In the genomic region with DNA sequence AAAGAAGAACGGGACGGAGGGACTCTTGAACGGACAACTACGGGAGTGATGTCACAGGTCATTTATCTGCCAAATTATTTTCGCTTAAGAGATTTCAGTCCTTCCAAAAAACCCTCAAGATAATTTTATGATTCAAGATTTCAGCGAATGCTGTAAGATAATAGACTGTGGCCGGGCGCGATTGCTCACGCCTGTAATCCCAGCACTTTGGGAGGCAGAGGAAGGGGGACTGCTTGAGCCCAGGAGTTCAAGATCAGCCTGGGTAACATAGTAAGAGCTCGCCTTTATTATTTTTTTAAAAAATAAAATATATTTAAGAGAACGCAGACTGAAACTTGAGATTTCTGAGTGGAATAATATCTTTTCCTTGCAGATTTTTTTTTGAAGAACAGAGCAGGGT, we compare ENCODE assay signal across 7 cellular contexts. TPM values are rescaled to one million over a fixed set of nuclear protein-coding genes. Genes with fewer than 3 reads are reported as not detected.
DNase-seq lines count a peak whose midpoint lies in the region; ATAC-seq and TF ChIP-seq lines count a peak whose summit lies in the region.

No MANE protein-coding gene starts in this region.

- TF ChIP-seq CTCF in gastroesophageal sphincter (IDR thresholded peaks at IDR 0.05): no peak

- peak overlapping the region; percentile 89 for H3K4me3 Mint-ChIP-seq in T-helper 17 cell

- H3K36me3 Mint-ChIP-seq in T-helper 17 cell (ENCODE audit: low read depth): peaks cover 3% of the 10 kb centered on the region

- H3K36me3 ChIP-seq in gastroesophageal sphincter: no peaks in the 10 kb centered on the region

- H3K9me3 ChIP-seq in T-helper 17 cell (ENCODE audit: control insufficient read depth, low read length, poor library complexity, severe bottlenecking) (no peaks in the 10 kb centered on the region), gastroesophageal sphincter (no peaks in the 10 kb centered on the region)

- no peaks in the 10 kb centered on the region for H3K27me3 ChIP-seq in gastroesophageal sphincter

- peak overlapping the region; percentile 89 to 94 for H3K4me3 ChIP-seq in gastroesophageal sphincter

- DNase-seq in T-helper 17 cell (no peak), sciatic nerve (ENCODE audit: low spot score) (no peak), GM19240 (ENCODE audit: insufficient read length, low spot score) (no peak)
- no peak for DNase-seq in activated effector memory CD4-positive, alpha-beta T cell treated with Interleukin-2 at 50 U/mL for 16 hours

- intact Hi-C loops in sciatic nerve (cut with DNase I): no loop called here

- H3K27me3 Mint-ChIP-seq in T-helper 17 cell: no peaks in the 10 kb centered on the region

- TF ChIP-seq EP300 in gastroesophageal sphincter (IDR thresholded peaks at IDR 0.05): no peak

- ATAC-seq in GM18867 (IDR thresholded peaks at IDR 0.05; ENCODE audit: unreplicated experiment): peak; percentile 17
- ATAC-seq in HG02885 (IDR thresholded peaks at IDR 0.05; ENCODE audit: poor library complexity, unreplicated experiment): peak; percentile 17
- ATAC-seq in T-helper 17 cell: peak; percentile 16
- ATAC-seq in gastroesophageal sphincter: no peak
- ATAC-seq in sciatic nerve: peak; percentile 25

- peaks cover 22% of the 10 kb centered on the region for H3K4me1 Mint-ChIP-seq in T-helper 17 cell

- peak overlapping the region; percentile 95 for H3K27ac Mint-ChIP-seq in T-helper 17 cell

- no peak for TF ChIP-seq POLR2A in gastroesophageal sphincter (IDR thresholded peaks at IDR 0.05)

- H3K27ac ChIP-seq in gastroesophageal sphincter: peak overlapping the region in 3 of 4 donors; percentile 80 to 84 (median 81)

- WGBS in gastroesophageal sphincter (ENCODE audit: low coverage in 1 of 2), 2 donors: 8 to 12% methylated on average over 11 to 12 of the region's 12 CpGs

- peaks cover 0 to 34% (median 0%) of the 10 kb centered on the region in 3 donors for H3K4me1 ChIP-seq in gastroesophageal sphincter

RNA-seq across cellular contexts. Expression of gene RWDD2B, which starts 0.6 kb away (rescaled TPM):
- 1 to 10 TPM; 4.1 to 4.7 TPM for total RNA-seq in T-helper 17 cell
- total RNA-seq in gastroesophageal sphincter: 10 to 100 TPM; 11.9 to 21.0 (median 16.3) TPM
- total RNA-seq in sciatic nerve: 8.5 TPM

RNA-seq across cellular contexts. Expression of gene USP16, which starts 5.9 kb away (rescaled TPM):
- total RNA-seq in T-helper 17 cell (10 to 100 TPM; 65.5 to 75.3 TPM), gastroesophageal sphincter (10 to 100 TPM; 37.4 to 65.4 (median 45.7) TPM), sciatic nerve (53.7 TPM)

RNA-seq across cellular contexts. Expression of gene LTN1, which starts 25.9 kb away (rescaled TPM):
- total RNA-seq in T-helper 17 cell (10 to 100 TPM; 24.2 to 30.0 TPM), gastroesophageal sphincter (10 to 100 TPM; 22.2 to 40.6 (median 31.8) TPM), sciatic nerve (35.6 TPM)

RNA-seq across cellular contexts. Expression of gene CCT8, which starts 54.9 kb away (rescaled TPM):
- total RNA-seq in T-helper 17 cell (100 to 1,000 TPM in 1 of 2 donors, 10 to 100 TPM in 1; 90.3 to 109 TPM), gastroesophageal sphincter (100 to 1,000 TPM in 1 of 4 donors, 10 to 100 TPM in 3; 90.6 to 133 (median 90.9) TPM), sciatic nerve (73.8 TPM)
